ENCODE assay signal across 8 cellular contexts in the genomic region with DNA sequence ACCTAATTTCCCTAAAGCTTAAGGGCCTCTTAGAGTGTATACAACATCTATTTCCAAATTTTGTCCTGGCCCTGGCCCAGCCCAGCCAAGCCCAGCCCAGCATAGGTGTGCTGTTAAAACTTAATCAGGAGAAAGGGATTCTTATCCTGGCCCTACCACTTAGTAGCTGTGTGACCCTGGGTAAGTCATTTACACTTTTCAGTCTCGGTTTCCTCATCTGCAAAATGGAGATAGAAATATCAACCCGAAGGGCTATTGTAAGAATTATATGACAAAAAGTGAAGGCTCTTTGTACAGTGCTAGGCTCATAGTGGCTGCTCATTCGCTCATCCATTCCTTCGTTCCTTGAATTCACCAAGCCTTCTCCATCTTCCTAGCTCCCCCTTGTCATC. TPM values are rescaled to one million over a fixed set of nuclear protein-coding genes. Genes with fewer than 3 reads are reported as not detected.
DNase-seq lines count a peak whose midpoint lies in the region; ATAC-seq and TF ChIP-seq lines count a peak whose summit lies in the region.

No MANE protein-coding gene starts in this region.

- H3K4me3 ChIP-seq in astrocyte of the cerebellum (ENCODE audit: low read depth, low read length) (peak overlapping the region; percentile 85), liver (ENCODE audit: low read depth in 1 of 3, low read length in 3 of 3) (peak overlapping the region; percentile 85 to 98 (median 95)), tibial nerve (peak overlapping the region; percentile 68 to 96 (median 88))

- no peak for ATAC-seq in activated T-cell treated with anti-CD3 and anti-CD28 coated beads, Interleukin-2, amount 50 U/mL, for 72 hours (replicated peaks in 1 of 2)
- no peak for ATAC-seq in HG02938 (IDR thresholded peaks at IDR 0.05; ENCODE audit: unreplicated experiment)

- no peaks in the 10 kb centered on the region for H3K9me3 ChIP-seq in liver (ENCODE audit: control insufficient read depth in 4 of 4, low read length in 3 of 4)
- no peaks in the 10 kb centered on the region for H3K9me3 ChIP-seq in tibial nerve

- peaks cover 20% of the 10 kb centered on the region for H3K4me1 Mint-ChIP-seq in activated T-cell treated with anti-CD3 and anti-CD28 coated beads, Interleukin-2, amount 50 U/mL, for 72 hours (ENCODE audit: low read depth)

- H3K27ac ChIP-seq in liver (ENCODE audit: low read depth in 1 of 2, low read length in 2 of 2) (peak overlapping the region; percentile 81 to 97), tibial nerve (peak overlapping the region; percentile 81 to 96 (median 90))

- TF ChIP-seq EP300 in tibial nerve (IDR thresholded peaks at IDR 0.05) = no peak

- H3K27me3 ChIP-seq in liver (ENCODE audit: control insufficient read depth in 4 of 4, insufficient read depth in 4 of 4, low read length in 3 of 4) = no peaks in the 10 kb centered on the region
- H3K27me3 ChIP-seq in tibial nerve = no peaks in the 10 kb centered on the region

- H3K9me3 Mint-ChIP-seq in activated T-cell treated with anti-CD3 and anti-CD28 coated beads, Interleukin-2, amount 50 U/mL, for 72 hours = no peaks in the 10 kb centered on the region

- peak overlapping the region; percentile 95 to 98 for H3K9ac ChIP-seq in liver (ENCODE audit: low read depth in 1 of 2, low read length in 2 of 2)

- peak overlapping the region; percentile 98 for H3K27ac Mint-ChIP-seq in activated T-cell treated with anti-CD3 and anti-CD28 coated beads, Interleukin-2, amount 50 U/mL, for 72 hours

- 9% methylated on average over 4 of the region's 4 CpGs for WGBS in liver
- 27% methylated on average over 4 of the region's 4 CpGs for WGBS in tibial nerve, 2 donors

- no peak for DNase-seq in activated T-cell treated with anti-CD3 and anti-CD28 coated beads, Interleukin-2, amount 50 U/mL, for 72 hours
- DNase-seq in activated T-cell treated with anti-CD3 and anti-CD28 coated beads for 4 hours = no peak
- no peak for DNase-seq in astrocyte of the cerebellum (ENCODE audit: low read depth)
- DNase-seq in tibial nerve (ENCODE audit: low spot score in 2 of 2) = no peak
- no peak for DNase-seq in activated CD8-positive, alpha-beta memory T cell treated with anti-CD3 and anti-CD28 coated beads, Interleukin-2, amount 50 U/mL, for 4 hours
- DNase-seq in stimulated activated CD4-positive, alpha-beta T cell treated with anti-CD3 and anti-CD28 coated beads, Interleukin-4, amount 100 ng/mL, for 4 hours = no peak

- H3K36me3 ChIP-seq in liver (ENCODE audit: control insufficient read depth in 4 of 4, insufficient read depth in 3 of 4, low read depth in 1 of 4, low read length in 3 of 4) (peaks cover 2 to 16% (median 11%) of the 10 kb centered on the region in 4 donors), tibial nerve (peaks cover 0 to 10% (median 0%) of the 10 kb centered on the region in 3 donors)

- TF ChIP-seq POLR2A in tibial nerve (IDR thresholded peaks at IDR 0.05) = no peak

- no peaks in the 10 kb centered on the region for H3K36me3 Mint-ChIP-seq in activated T-cell treated with anti-CD3 and anti-CD28 coated beads, Interleukin-2, amount 50 U/mL, for 72 hours (ENCODE audit: insufficient read depth in 2 of 2)

- H3K27me3 Mint-ChIP-seq in activated T-cell treated with anti-CD3 and anti-CD28 coated beads, Interleukin-2, amount 50 U/mL, for 72 hours (ENCODE audit: low read depth) = no peaks in the 10 kb centered on the region

- H3K4me1 ChIP-seq in liver (ENCODE audit: control insufficient read depth in 4 of 4, insufficient read depth in 4 of 4, low read length in 3 of 4) (peaks cover 0 to 22% (median 17%) of the 10 kb centered on the region in 4 donors), tibial nerve (peaks cover 0 to 36% (median 11%) of the 10 kb centered on the region in 4 donors)

- in situ Hi-C loops in astrocyte of the cerebellum (cut with HindIII; ENCODE audit: low sequenced_read_pairs) = loop anchor here (5.0 kb wide), 1 partner anchor 88 kb away; no protein-coding TSS in a partner anchor

- TF ChIP-seq RAD21 in liver (IDR thresholded peaks at IDR 0.05) = no peak

- H3K4me3 Mint-ChIP-seq in activated T-cell treated with anti-CD3 and anti-CD28 coated beads, Interleukin-2, amount 50 U/mL, for 72 hours = peak overlapping the region; percentile 96 to 100

- TF ChIP-seq CTCF in astrocyte of the cerebellum (IDR thresholded peaks at IDR 0.05; ENCODE audit: low read depth, low read length, missing control alignments) (no peak), liver (IDR thresholded peaks at IDR 0.05; ENCODE audit: low read depth, low read length, missing input control) (no peak), tibial nerve (IDR thresholded peaks at IDR 0.05) (no peak)

TF ChIP-seq in liver, 16 proteins besides CTCF, POLR2A, EP300 and RAD21:
- TF ChIP-seq FOXA1 (IDR thresholded peaks at IDR 0.05) = no peak
- no peak for TF ChIP-seq FOXA2 (IDR thresholded peaks at IDR 0.05)
- TF ChIP-seq HNF4A (conservative IDR thresholded peaks at IDR 0.05) = no peak
- no peak for TF ChIP-seq JUND (IDR thresholded peaks at IDR 0.05)
- TF ChIP-seq, protein P1, sequence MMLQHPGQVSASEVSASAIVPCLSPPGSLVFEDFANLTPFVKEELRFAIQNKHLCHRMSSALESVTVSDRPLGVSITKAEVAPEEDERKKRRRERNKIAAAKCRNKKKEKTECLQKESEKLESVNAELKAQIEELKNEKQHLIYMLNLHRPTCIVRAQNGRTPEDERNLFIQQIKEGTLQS (IDR thresholded peaks at IDR 0.05) = no peak
- TF ChIP-seq, protein P2, sequence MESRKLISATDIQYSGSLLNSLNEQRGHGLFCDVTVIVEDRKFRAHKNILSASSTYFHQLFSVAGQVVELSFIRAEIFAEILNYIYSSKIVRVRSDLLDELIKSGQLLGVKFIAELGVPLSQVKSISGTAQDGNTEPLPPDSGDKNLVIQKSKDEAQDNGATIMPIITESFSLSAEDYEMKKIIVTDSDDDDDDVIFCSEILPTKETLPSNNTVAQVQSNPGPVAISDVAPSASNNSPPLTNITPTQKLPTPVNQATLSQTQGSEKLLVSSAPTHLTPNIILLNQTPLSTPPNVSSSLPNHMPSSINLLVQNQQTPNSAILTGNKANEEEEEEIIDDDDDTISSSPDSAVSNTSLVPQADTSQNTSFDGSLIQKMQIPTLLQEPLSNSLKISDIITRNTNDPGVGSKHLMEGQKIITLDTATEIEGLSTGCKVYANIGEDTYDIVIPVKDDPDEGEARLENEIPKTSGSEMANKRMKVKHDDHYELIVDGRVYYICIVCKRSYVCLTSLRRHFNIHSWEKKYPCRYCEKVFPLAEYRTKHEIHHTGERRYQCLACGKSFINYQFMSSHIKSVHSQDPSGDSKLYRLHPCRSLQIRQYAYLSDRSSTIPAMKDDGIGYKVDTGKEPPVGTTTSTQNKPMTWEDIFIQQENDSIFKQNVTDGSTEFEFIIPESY (IDR thresholded peaks at IDR 0.05) = no peak
- TF ChIP-seq YY1 (IDR thresholded peaks at IDR 0.05) = no peak
- TF ChIP-seq NR2F2 (IDR thresholded peaks at IDR 0.05) = no peak
- no peak for TF ChIP-seq EGR1 (IDR thresholded peaks at IDR 0.05; ENCODE audit: low read depth in 2 of 2)
- TF ChIP-seq, protein P3, sequence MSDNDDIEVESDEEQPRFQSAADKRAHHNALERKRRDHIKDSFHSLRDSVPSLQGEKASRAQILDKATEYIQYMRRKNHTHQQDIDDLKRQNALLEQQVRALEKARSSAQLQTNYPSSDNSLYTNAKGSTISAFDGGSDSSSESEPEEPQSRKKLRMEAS (IDR thresholded peaks at IDR 0.05) = no peak
- TF ChIP-seq GABPA (IDR thresholded peaks at IDR 0.05 in 1 of 2, conservative IDR thresholded peaks at IDR 0.05 in 1 of 2) = no peak
- TF ChIP-seq SP1 (IDR thresholded peaks at IDR 0.05) = no peak
- no peak for TF ChIP-seq RXRA (IDR thresholded peaks at IDR 0.05)
- TF ChIP-seq, protein P4, sequence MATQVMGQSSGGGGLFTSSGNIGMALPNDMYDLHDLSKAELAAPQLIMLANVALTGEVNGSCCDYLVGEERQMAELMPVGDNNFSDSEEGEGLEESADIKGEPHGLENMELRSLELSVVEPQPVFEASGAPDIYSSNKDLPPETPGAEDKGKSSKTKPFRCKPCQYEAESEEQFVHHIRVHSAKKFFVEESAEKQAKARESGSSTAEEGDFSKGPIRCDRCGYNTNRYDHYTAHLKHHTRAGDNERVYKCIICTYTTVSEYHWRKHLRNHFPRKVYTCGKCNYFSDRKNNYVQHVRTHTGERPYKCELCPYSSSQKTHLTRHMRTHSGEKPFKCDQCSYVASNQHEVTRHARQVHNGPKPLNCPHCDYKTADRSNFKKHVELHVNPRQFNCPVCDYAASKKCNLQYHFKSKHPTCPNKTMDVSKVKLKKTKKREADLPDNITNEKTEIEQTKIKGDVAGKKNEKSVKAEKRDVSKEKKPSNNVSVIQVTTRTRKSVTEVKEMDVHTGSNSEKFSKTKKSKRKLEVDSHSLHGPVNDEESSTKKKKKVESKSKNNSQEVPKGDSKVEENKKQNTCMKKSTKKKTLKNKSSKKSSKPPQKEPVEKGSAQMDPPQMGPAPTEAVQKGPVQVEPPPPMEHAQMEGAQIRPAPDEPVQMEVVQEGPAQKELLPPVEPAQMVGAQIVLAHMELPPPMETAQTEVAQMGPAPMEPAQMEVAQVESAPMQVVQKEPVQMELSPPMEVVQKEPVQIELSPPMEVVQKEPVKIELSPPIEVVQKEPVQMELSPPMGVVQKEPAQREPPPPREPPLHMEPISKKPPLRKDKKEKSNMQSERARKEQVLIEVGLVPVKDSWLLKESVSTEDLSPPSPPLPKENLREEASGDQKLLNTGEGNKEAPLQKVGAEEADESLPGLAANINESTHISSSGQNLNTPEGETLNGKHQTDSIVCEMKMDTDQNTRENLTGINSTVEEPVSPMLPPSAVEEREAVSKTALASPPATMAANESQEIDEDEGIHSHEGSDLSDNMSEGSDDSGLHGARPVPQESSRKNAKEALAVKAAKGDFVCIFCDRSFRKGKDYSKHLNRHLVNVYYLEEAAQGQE (IDR thresholded peaks at IDR 0.05) = no peak

RNA-seq across cellular contexts. Expression of gene ERG28, which starts 0.4 kb away (rescaled TPM):
- total RNA-seq in activated T-cell treated with anti-CD3 and anti-CD28 coated beads, Interleukin-2, amount 50 U/mL, for 72 hours = 10 to 100 TPM; 14.5 to 15.5 TPM
- 10 to 100 TPM; 17.1 to 17.6 TPM for total RNA-seq in liver
- polyA plus RNA-seq in liver = 10 to 100 TPM; 40.9 to 43.5 TPM
- 1 to 10 TPM; 4.5 to 7.6 (median 5.1) TPM for total RNA-seq in tibial nerve

RNA-seq across cellular contexts. Expression of gene TTLL5, which starts 0.8 kb away (rescaled TPM):
- 10 to 100 TPM; 14.6 to 15.3 TPM for total RNA-seq in activated T-cell treated with anti-CD3 and anti-CD28 coated beads, Interleukin-2, amount 50 U/mL, for 72 hours
- total RNA-seq in liver (10 to 100 TPM; 14.0 to 14.2 TPM), tibial nerve (10 to 100 TPM; 36.3 to 61.8 (median 36.7) TPM)
- polyA plus RNA-seq in liver = 1 to 10 TPM; 4.3 to 5.7 TPM
